20 cellular contexts compared by ENCODE assay signal in genomic region chr5:103132684-103133083, GRCh38.
"Had no signal": no experiment of that assay in that cellular context is flagged by ENCODE, and none has a peak within 500 bp of the region (broad histone marks: within the 10 kb centered on the region; RNA-seq: fewer than 3 reads in every experiment).

No MANE protein-coding gene starts in this region.

- H3K27ac ChIP-seq: cardiac muscle cell, dorsolateral prefrontal cortex, suprapubic skin, VCaP had no signal

- DNase-seq: activated CD4-positive, alpha-beta memory T cell treated with anti-CD3 and anti-CD28 coated beads, Interleukin-2, amount 10 ng/mL, durations not matched to agents 7 days and 5 days; activated CD4-positive, alpha-beta T cell treated with anti-CD3 and anti-CD28 coated beads for 1 hour; activated naive CD4-positive, alpha-beta T cell treated with Interleukin-2 at 50 U/mL for 16 hours; dorsolateral prefrontal cortex; erythroblast; left colon; mammary epithelial cell; mucosa of descending colon; naive thymus-derived CD8-positive, alpha-beta T cell; posterior cingulate gyrus; retina; stimulated activated CD4-positive, alpha-beta T cell treated with anti-CD3 and anti-CD28 coated beads, Interleukin-2, amount 100 ng/mL, for 48 hours; stimulated activated naive B cell treated with anti-CD40 and anti-IgM and Interleukin-4, amounts not matched to agents 10 μg/mL and 1 μg/mL and 100 μg/mL, for 72 hours; T-helper 1 cell; T1000 had no signal

- H3K4me3 ChIP-seq: cardiac muscle cell, dorsolateral prefrontal cortex, mucosa of descending colon, suprapubic skin had no signal

- H3K4me1 ChIP-seq: suprapubic skin had no signal

- H3K4me3 Mint-ChIP-seq: activated CD4-positive, alpha-beta memory T cell treated with anti-CD3 and anti-CD28 coated beads, Interleukin-2, amount 10 ng/mL, durations not matched to agents 7 days and 5 days; stimulated activated naive B cell treated with anti-CD40 and anti-IgM and Interleukin-4, amounts not matched to agents 10 μg/mL and 1 μg/mL and 100 μg/mL, for 72 hours; type B pancreatic cell had no signal

- H3K27me3 Mint-ChIP-seq: activated CD4-positive, alpha-beta memory T cell treated with anti-CD3 and anti-CD28 coated beads, Interleukin-2, amount 10 ng/mL, durations not matched to agents 7 days and 5 days; naive thymus-derived CD8-positive, alpha-beta T cell; stimulated activated naive B cell treated with anti-CD40 and anti-IgM and Interleukin-4, amounts not matched to agents 10 μg/mL and 1 μg/mL and 100 μg/mL, for 72 hours; type B pancreatic cell had no signal

- H3K27ac Mint-ChIP-seq: activated CD4-positive, alpha-beta memory T cell treated with anti-CD3 and anti-CD28 coated beads, Interleukin-2, amount 10 ng/mL, durations not matched to agents 7 days and 5 days; type B pancreatic cell had no signal

- ATAC-seq: left colon; mucosa of descending colon; naive thymus-derived CD8-positive, alpha-beta T cell; SK-N-SH treated with all-trans-retinoic acid at 6 μM for 48 hours; stimulated activated naive B cell treated with anti-CD40 and anti-IgM and Interleukin-4, amounts not matched to agents 10 μg/mL and 1 μg/mL and 100 μg/mL, for 72 hours had no signal

- H3K9me3 Mint-ChIP-seq: activated CD4-positive, alpha-beta memory T cell treated with anti-CD3 and anti-CD28 coated beads, Interleukin-2, amount 10 ng/mL, durations not matched to agents 7 days and 5 days; naive thymus-derived CD8-positive, alpha-beta T cell; stimulated activated naive B cell treated with anti-CD40 and anti-IgM and Interleukin-4, amounts not matched to agents 10 μg/mL and 1 μg/mL and 100 μg/mL, for 72 hours; type B pancreatic cell had no signal

- H3K27me3 ChIP-seq: cardiac muscle cell, dorsolateral prefrontal cortex, suprapubic skin had no signal

- H3K9me3 ChIP-seq: mucosa of descending colon, suprapubic skin had no signal
